ENCODE assay signal across 18 cellular contexts in the genomic region with DNA sequence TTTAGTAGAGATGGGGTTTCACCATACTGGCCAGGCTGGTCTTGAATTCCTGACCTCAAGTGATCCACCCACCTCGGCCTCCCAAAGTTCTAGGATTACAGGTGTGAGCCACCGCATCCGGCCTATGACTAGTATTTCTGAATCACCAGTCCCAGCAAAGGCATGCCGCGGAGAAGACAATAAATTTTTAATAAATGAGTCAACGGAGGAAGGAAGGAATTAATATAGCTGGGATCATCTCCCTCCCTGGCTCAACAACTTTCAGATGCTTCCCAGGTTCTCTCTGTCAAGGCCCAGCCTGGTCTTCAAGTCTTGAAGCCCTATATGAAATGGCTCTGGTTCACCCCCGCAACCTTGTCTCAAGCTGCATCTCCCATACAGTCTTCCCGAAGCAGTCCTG. TPM values are rescaled to one million over a fixed set of nuclear protein-coding genes. Genes with fewer than 3 reads are reported as not detected.
DNase-seq lines count a peak whose midpoint lies in the region; ATAC-seq and TF ChIP-seq lines count a peak whose summit lies in the region.
"Had no signal": no experiment of that assay in that cellular context is flagged by ENCODE, and none has a peak within 500 bp of the region (broad histone marks: within the 10 kb centered on the region; RNA-seq: fewer than 3 reads in every experiment).

No MANE protein-coding gene starts in this region.

- H3K4me1 Mint-ChIP-seq in T-helper 17 cell, result peaks cover 6% of the 10 kb centered on the region

- no peak for TF ChIP-seq CTCF in fibroblast of villous mesenchyme (IDR thresholded peaks at IDR 0.05; ENCODE audit: insufficient read depth, low read depth, low read length)

- peak; percentile 68 for ATAC-seq in SK-N-SH treated with all-trans-retinoic acid at 6 μM for 48 hours
- no peak for ATAC-seq in T-helper 17 cell
- ATAC-seq in Right ventricle myocardium inferior, result no peak
- ATAC-seq in HG02678 (IDR thresholded peaks at IDR 0.05; ENCODE audit: unreplicated experiment), result no peak
- ATAC-seq: gastrocnemius medialis; HepG2; left cardiac atrium; natural killer cell treated with Interleukin-12 subunit alpha and Interleukin-12 subunit beta and Interleukin-15 and Interleukin-18, amount 100 ng/mL, for 72 hours had no signal

- no peaks in the 10 kb centered on the region for H3K9me3 ChIP-seq in T-helper 17 cell (ENCODE audit: control insufficient read depth, low read length, poor library complexity, severe bottlenecking)
- H3K9me3 ChIP-seq: gastrocnemius medialis, HAP-1, tibial artery had no signal

- peaks cover 4% of the 10 kb centered on the region for H3K36me3 Mint-ChIP-seq in T-helper 17 cell (ENCODE audit: low read depth)
- H3K36me3 Mint-ChIP-seq: natural killer cell treated with Interleukin-12 subunit alpha and Interleukin-12 subunit beta and Interleukin-15 and Interleukin-18, amount 100 ng/mL, for 72 hours had no signal

- H3K27ac Mint-ChIP-seq in T-helper 17 cell, result no peak overlapping the region
- H3K27ac Mint-ChIP-seq: natural killer cell treated with Interleukin-12 subunit alpha and Interleukin-12 subunit beta and Interleukin-15 and Interleukin-18, amount 100 ng/mL, for 72 hours had no signal

- intact Hi-C loops in Right ventricle myocardium inferior (cut with DNase I), result no loop called here

- no peak overlapping the region for H3K4me3 Mint-ChIP-seq in T-helper 17 cell
- H3K4me3 Mint-ChIP-seq: natural killer cell treated with Interleukin-12 subunit alpha and Interleukin-12 subunit beta and Interleukin-15 and Interleukin-18, amount 100 ng/mL, for 72 hours had no signal

- no peak overlapping the region for H3K4me3 ChIP-seq in fibroblast of villous mesenchyme (ENCODE audit: low read depth, low read length)
- H3K4me3 ChIP-seq: gastrocnemius medialis, HAP-1, tibial artery had no signal

- H3K27me3 Mint-ChIP-seq in T-helper 17 cell, result peaks cover 67% of the 10 kb centered on the region

- DNase-seq in 8988T, result peak; percentile 71
- DNase-seq in HCEC 1CT, result peak; percentile 95
- DNase-seq in fibroblast of villous mesenchyme (ENCODE audit: low read depth), result peak; percentile 58
- no peak for DNase-seq in T-helper 17 cell
- no peak for DNase-seq in Right ventricle myocardium inferior (ENCODE audit: missing footprints)
- DNase-seq in NCI-H1694 (lab: John Stamatoyannopoulos, UW), result no peak
- DNase-seq: ACHN; activated CD4-positive, alpha-beta T cell treated with anti-CD3 and anti-CD28 coated beads for 4 hours; cerebellar nuclear complex; gastrocnemius medialis; left cardiac atrium; NCI-H748 treated with DMSO at 0.1 percent for 48 hours; tibial artery had no signal

TF ChIP-seq in SK-N-SH treated with all-trans-retinoic acid at 6 μM for 48 hours, 23 proteins besides CTCF, POLR2A, EP300 and RAD21:
- 0 out of 2 replicates have a peak, but pooled peaks have one; percentile 31 for TF ChIP-seq TOX (CRISPR knock-in tag; IDR thresholded peaks at IDR 0.05; ENCODE audit: borderline replicate concordance)
- TF ChIP-seq RARB (CRISPR knock-in tag; IDR thresholded peaks at IDR 0.05), result no peak

RNA-seq across cellular contexts. Expression of a gene that starts 45.7 kb away (rescaled TPM):
- under 0.01 TPM in 2 replicates for total RNA-seq in fibroblast of villous mesenchyme
- total RNA-seq in T-helper 17 cell, result 10 to 100 TPM; 89.5 to 98.7 TPM
- 7.5 TPM for total RNA-seq in Right ventricle myocardium inferior
- total RNA-seq: HepG2 had no signal

Comparison
In these comparisons a context has a peak if more than half of its experiments do, and no peak if none do; other contexts are left out.
1. DNase-seq: peak in 8988T (single experiment), HCEC 1CT (single experiment) and fibroblast of villous mesenchyme (single experiment); none in T-helper 17 cell (0 of 3), Right ventricle myocardium inferior (single experiment) and NCI-H1694 (single experiment).
2. RNA of a gene that starts 45.7 kb away (total RNA-seq): 89.5 to 98.7 TPM in T-helper 17 cell; 7.5 TPM in Right ventricle myocardium inferior (single experiment) and under 0.01 TPM in fibroblast of villous mesenchyme; every median in the first group is over 10 times any median in the second.